Comparison of ENCODE assay signal across 1 cellular context in the genomic region with DNA sequence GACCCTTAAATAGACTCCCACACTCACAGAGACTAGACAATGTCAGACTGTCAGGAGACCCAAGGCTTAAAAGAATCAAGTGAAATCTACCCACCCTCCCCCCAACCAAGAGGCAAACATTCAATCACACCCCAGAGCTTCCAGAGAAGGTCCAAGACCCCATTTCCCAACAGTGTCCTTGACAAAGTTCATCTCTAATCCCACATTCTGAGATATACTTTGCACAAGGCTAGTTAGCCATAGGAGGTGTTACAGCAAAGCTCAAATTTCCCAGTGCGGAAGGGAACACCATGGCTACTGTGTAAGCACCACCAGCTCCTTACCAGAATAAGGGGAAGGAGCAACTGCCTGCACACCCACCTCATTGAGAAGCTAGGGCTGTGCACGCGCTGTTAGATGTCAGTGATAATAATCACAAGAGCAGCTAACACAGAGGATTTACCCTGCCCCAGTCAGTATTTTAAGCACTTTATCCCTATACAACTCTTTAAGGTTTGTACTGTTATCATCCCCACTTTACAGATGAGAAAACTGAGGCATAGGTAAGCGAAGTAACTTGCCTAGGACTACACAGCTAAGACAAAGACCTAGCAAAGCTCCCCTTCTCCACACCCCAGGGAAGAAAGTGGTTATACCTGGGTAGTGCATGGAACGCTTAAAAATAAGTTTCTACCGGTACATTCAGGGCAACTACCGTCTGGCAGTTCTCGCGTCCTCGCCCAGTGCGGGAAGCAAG.
TF ChIP-seq lines count a peak whose summit lies in the region.

No MANE protein-coding gene starts in this region.

TF ChIP-seq in K562, 482 proteins besides CTCF, POLR2A, EP300 and RAD21:
- peak; percentile 17 for TF ChIP-seq MEIS2 (IDR thresholded peaks at IDR 0.05; ENCODE audit: partially characterized antibody)
- TF ChIP-seq KDM1A (IDR thresholded peaks at IDR 0.05) = peak; percentile 79 to 82
- TF ChIP-seq SMARCA5 (IDR thresholded peaks at IDR 0.05) = peak; percentile 58; the same call in 1 of the 2 replicates
- TF ChIP-seq ZKSCAN1 (IDR thresholded peaks at IDR 0.05; ENCODE audit: low read depth, low read length) = no peak
- 0 out of 3 replicates have a peak, but pooled peaks of 1 of the 2 experiments have one; percentile 38 for TF ChIP-seq CBX3 (IDR thresholded peaks at IDR 0.05; ENCODE audit: borderline replicate concordance in 1 of 2, low read length in 2 of 2)
- peak; percentile 73; the same call in 1 of the 2 replicates for TF ChIP-seq HDAC2 (IDR thresholded peaks at IDR 0.05)
- peak; percentile 95 for TF ChIP-seq BCOR (IDR thresholded peaks at IDR 0.05)
- TF ChIP-seq, protein P1, sequence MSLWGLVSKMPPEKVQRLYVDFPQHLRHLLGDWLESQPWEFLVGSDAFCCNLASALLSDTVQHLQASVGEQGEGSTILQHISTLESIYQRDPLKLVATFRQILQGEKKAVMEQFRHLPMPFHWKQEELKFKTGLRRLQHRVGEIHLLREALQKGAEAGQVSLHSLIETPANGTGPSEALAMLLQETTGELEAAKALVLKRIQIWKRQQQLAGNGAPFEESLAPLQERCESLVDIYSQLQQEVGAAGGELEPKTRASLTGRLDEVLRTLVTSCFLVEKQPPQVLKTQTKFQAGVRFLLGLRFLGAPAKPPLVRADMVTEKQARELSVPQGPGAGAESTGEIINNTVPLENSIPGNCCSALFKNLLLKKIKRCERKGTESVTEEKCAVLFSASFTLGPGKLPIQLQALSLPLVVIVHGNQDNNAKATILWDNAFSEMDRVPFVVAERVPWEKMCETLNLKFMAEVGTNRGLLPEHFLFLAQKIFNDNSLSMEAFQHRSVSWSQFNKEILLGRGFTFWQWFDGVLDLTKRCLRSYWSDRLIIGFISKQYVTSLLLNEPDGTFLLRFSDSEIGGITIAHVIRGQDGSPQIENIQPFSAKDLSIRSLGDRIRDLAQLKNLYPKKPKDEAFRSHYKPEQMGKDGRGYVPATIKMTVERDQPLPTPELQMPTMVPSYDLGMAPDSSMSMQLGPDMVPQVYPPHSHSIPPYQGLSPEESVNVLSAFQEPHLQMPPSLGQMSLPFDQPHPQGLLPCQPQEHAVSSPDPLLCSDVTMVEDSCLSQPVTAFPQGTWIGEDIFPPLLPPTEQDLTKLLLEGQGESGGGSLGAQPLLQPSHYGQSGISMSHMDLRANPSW (CRISPR knock-in tag; IDR thresholded peaks at IDR 0.05) = no peak
- peak; percentile 80 for TF ChIP-seq CHD4 (IDR thresholded peaks at IDR 0.05; ENCODE audit: insufficient read depth, insufficient replicate concordance, low read depth, low read length, poor library complexity, severe bottlenecking)
- TF ChIP-seq, protein P2, sequence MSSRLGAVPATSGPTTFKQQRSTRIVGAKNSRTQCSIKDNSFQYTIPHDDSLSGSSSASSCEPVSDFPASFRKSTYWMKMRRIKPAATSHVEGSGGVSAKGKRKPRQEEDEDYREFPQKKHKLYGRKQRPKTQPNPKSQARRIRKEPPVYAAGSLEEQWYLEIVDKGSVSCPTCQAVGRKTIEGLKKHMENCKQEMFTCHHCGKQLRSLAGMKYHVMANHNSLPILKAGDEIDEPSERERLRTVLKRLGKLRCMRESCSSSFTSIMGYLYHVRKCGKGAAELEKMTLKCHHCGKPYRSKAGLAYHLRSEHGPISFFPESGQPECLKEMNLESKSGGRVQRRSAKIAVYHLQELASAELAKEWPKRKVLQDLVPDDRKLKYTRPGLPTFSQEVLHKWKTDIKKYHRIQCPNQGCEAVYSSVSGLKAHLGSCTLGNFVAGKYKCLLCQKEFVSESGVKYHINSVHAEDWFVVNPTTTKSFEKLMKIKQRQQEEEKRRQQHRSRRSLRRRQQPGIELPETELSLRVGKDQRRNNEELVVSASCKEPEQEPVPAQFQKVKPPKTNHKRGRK (tag; IDR thresholded peaks at IDR 0.05) = no peak
- peak; percentile 87 for TF ChIP-seq ADNP (tag; IDR thresholded peaks at IDR 0.05)
- peak; percentile 89 for TF ChIP-seq RBM25 (IDR thresholded peaks at IDR 0.05; ENCODE audit: low read depth, low read length, severe bottlenecking)
